10 cellular contexts compared by ENCODE assay signal in the genomic region with DNA sequence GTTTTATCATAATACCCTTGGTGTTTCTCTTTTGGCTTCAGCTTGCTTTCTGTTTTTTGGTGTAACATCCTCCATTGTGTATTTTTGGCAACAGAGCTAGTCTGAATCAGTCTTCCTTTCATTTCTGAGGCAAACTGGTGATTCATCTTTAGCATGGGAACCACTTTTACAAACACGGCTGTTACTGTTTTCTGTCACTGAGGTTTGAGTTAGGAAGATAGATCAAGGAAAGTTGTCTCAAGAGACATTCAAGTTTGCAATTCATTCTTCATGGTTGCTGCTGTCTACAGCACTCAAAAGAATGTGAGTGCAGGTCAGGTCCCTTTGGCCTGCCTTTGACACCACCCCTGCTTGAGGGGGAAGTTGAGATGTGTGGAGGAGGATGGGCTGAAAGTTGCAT. TPM values are rescaled to one million over a fixed set of nuclear protein-coding genes. Genes with fewer than 3 reads are reported as not detected.
DNase-seq lines count a peak whose midpoint lies in the region.
"Had no signal": no experiment of that assay in that cellular context is flagged by ENCODE, and none has a peak within 500 bp of the region (broad histone marks: within the 10 kb centered on the region; RNA-seq: fewer than 3 reads in every experiment).

No MANE protein-coding gene starts in this region.

- H3K36me3 Mint-ChIP-seq in activated CD4-positive, alpha-beta T cell treated with anti-CD3 and anti-CD28 coated beads, Interleukin-2, amount 10 ng/mL, durations not matched to agents 24 days and 14 days (ENCODE audit: low read depth), result peaks cover 3% of the 10 kb centered on the region

- H3K4me3 Mint-ChIP-seq in activated CD4-positive, alpha-beta T cell treated with anti-CD3 and anti-CD28 coated beads, Interleukin-2, amount 10 ng/mL, durations not matched to agents 24 days and 14 days, result peak overlapping the region; percentile 64

- H3K27ac ChIP-seq in cingulate gyrus (ENCODE audit: low read depth, low read length), result peak overlapping the region; percentile 84
- H3K27ac ChIP-seq: SK-N-MC had no signal

- no peaks in the 10 kb centered on the region for H3K27me3 Mint-ChIP-seq in activated CD4-positive, alpha-beta T cell treated with anti-CD3 and anti-CD28 coated beads, Interleukin-2, amount 10 ng/mL, durations not matched to agents 24 days and 14 days

- H3K27ac Mint-ChIP-seq in activated CD4-positive, alpha-beta T cell treated with anti-CD3 and anti-CD28 coated beads, Interleukin-2, amount 10 ng/mL, durations not matched to agents 24 days and 14 days, result peak overlapping the region; percentile 95

- peak; percentile 81 for DNase-seq in activated CD4-positive, alpha-beta T cell treated with anti-CD3 and anti-CD28 coated beads, Interleukin-2, amount 10 ng/mL, durations not matched to agents 24 days and 14 days
- DNase-seq in activated CD4-positive, alpha-beta T cell treated with anti-CD3 and anti-CD28 coated beads, Interleukin-2, amount 50 U/mL, for 48 hours, result no peak
- DNase-seq in M059J (ENCODE audit: low read depth) (peak; percentile 78), stromal cell of bone marrow (ENCODE audit: low read depth) (peak; percentile 84), AML-193 (lab: John Stamatoyannopoulos, UW) (no peak), COR-L47 (lab: John Stamatoyannopoulos, UW) (no peak), DMS53 treated with DMSO at 0.1 percent for 48 hours (lab: John Stamatoyannopoulos, UW; ENCODE audit: unreplicated experiment) (no peak)

- intact Hi-C loops in activated CD4-positive, alpha-beta T cell treated with anti-CD3 and anti-CD28 coated beads, Interleukin-2, amount 10 ng/mL, durations not matched to agents 24 days and 14 days (cut with micrococcal nuclease), result loop anchor here (1.0 to 2.0 kb wide), 4 partner anchors 18 to 126 kb away; no protein-coding TSS in a partner anchor

- peaks cover 8% of the 10 kb centered on the region for H3K9me3 Mint-ChIP-seq in activated CD4-positive, alpha-beta T cell treated with anti-CD3 and anti-CD28 coated beads, Interleukin-2, amount 10 ng/mL, durations not matched to agents 24 days and 14 days

- peaks cover 53% of the 10 kb centered on the region for H3K4me1 Mint-ChIP-seq in activated CD4-positive, alpha-beta T cell treated with anti-CD3 and anti-CD28 coated beads, Interleukin-2, amount 10 ng/mL, durations not matched to agents 24 days and 14 days

RNA-seq across cellular contexts. Expression of gene IL21, which starts 36.3 kb away (rescaled TPM):
- 93.8 and 95.3 TPM in 2 replicates for total RNA-seq in activated CD4-positive, alpha-beta T cell treated with anti-CD3 and anti-CD28 coated beads, Interleukin-2, amount 10 ng/mL, durations not matched to agents 24 days and 14 days
- total RNA-seq in M059J (2014; rRNA removed; shearing (Covaris generic)), result not detected in 2 replicates
- total RNA-seq: liver had no signal

Comparison
In these comparisons a context has a peak if more than half of its experiments do, and no peak if none do; other contexts are left out.
1. DNase-seq: peak in activated CD4-positive, alpha-beta T cell treated with anti-CD3 and anti-CD28 coated beads, Interleukin-2, amount 10 ng/mL, durations not matched to agents 24 days and 14 days (single experiment), M059J (single experiment) and stromal cell of bone marrow (single experiment); none in activated CD4-positive, alpha-beta T cell treated with anti-CD3 and anti-CD28 coated beads, Interleukin-2, amount 50 U/mL, for 48 hours (0 of 2), AML-193 (0 of 2), COR-L47 (single experiment) and DMS53 treated with DMSO at 0.1 percent for 48 hours (single experiment).
2. RNA of gene IL21, which starts 36.3 kb away (total RNA-seq): 93.8 to 95.3 TPM in activated CD4-positive, alpha-beta T cell treated with anti-CD3 and anti-CD28 coated beads, Interleukin-2, amount 10 ng/mL, durations not matched to agents 24 days and 14 days; not detected in M059J; every median in the first group is over 10 times any median in the second.